ENCODE assay signal across 9 cellular contexts in genomic region chr9:19378647-19379046, GRCh38. TPM values are rescaled to one million over a fixed set of nuclear protein-coding genes. Genes with fewer than 3 reads are reported as not detected.
DNase-seq lines count a peak whose midpoint lies in the region; ATAC-seq lines count a peak whose summit lies in the region.
"Had no signal": no experiment of that assay in that cellular context is flagged by ENCODE, and none has a peak within 500 bp of the region (broad histone marks: within the 10 kb centered on the region; RNA-seq: fewer than 3 reads in every experiment).

No MANE protein-coding gene starts in this region.

- H3K27ac Mint-ChIP-seq in activated CD8-positive, alpha-beta T cell treated with anti-CD3 and anti-CD28 coated beads, Interleukin-2, amount 10 ng/mL, durations not matched to agents 7 days and 5 days: peak overlapping the region; percentile 98

- peak overlapping the region; percentile 97 for H3K4me3 Mint-ChIP-seq in activated T-cell treated with anti-CD3 and anti-CD28 coated beads, Interleukin-2, amount 50 U/mL, for 4 hours
- peak overlapping the region; percentile 97 for H3K4me3 Mint-ChIP-seq in activated CD8-positive, alpha-beta T cell treated with anti-CD3 and anti-CD28 coated beads, Interleukin-2, amount 10 ng/mL, durations not matched to agents 7 days and 5 days

- H3K9me3 ChIP-seq in iPS-15b (ENCODE audit: control insufficient read depth, insufficient read depth, low read length) (no peaks in the 10 kb centered on the region), stomach smooth muscle (ENCODE audit: control insufficient read depth in 2 of 2, low read length in 2 of 2) (no peaks in the 10 kb centered on the region)

- no peaks in the 10 kb centered on the region for H3K27me3 ChIP-seq in iPS-15b (ENCODE audit: control insufficient read depth, insufficient read depth, low read length)
- no peaks in the 10 kb centered on the region for H3K27me3 ChIP-seq in stomach smooth muscle (ENCODE audit: control insufficient read depth in 1 of 2, insufficient read depth in 2 of 2, low read length in 2 of 2)

- no peak overlapping the region for H3K27ac ChIP-seq in stomach smooth muscle (ENCODE audit: low read length)

- H3K4me1 Mint-ChIP-seq in activated T-cell treated with anti-CD3 and anti-CD28 coated beads, Interleukin-2, amount 50 U/mL, for 4 hours (ENCODE audit: low read depth): peaks cover 35% of the 10 kb centered on the region
- H3K4me1 Mint-ChIP-seq in activated CD8-positive, alpha-beta T cell treated with anti-CD3 and anti-CD28 coated beads, Interleukin-2, amount 10 ng/mL, durations not matched to agents 7 days and 5 days (ENCODE audit: low read depth): peaks cover 46% of the 10 kb centered on the region

- peaks cover 58% of the 10 kb centered on the region for H3K36me3 Mint-ChIP-seq in activated T-cell treated with anti-CD3 and anti-CD28 coated beads, Interleukin-2, amount 50 U/mL, for 4 hours (ENCODE audit: insufficient read depth)
- H3K36me3 Mint-ChIP-seq in activated CD8-positive, alpha-beta T cell treated with anti-CD3 and anti-CD28 coated beads, Interleukin-2, amount 10 ng/mL, durations not matched to agents 7 days and 5 days (ENCODE audit: low read depth): peaks cover 68% of the 10 kb centered on the region

- no peaks in the 10 kb centered on the region for H3K9me3 Mint-ChIP-seq in activated T-cell treated with anti-CD3 and anti-CD28 coated beads, Interleukin-2, amount 50 U/mL, for 4 hours
- H3K9me3 Mint-ChIP-seq in activated CD8-positive, alpha-beta T cell treated with anti-CD3 and anti-CD28 coated beads, Interleukin-2, amount 10 ng/mL, durations not matched to agents 7 days and 5 days (ENCODE audit: insufficient read depth): no peaks in the 10 kb centered on the region

- CTCF ChIA-PET in activated CD8-positive, alpha-beta T cell treated with anti-CD3 and anti-CD28 coated beads, Interleukin-2, amount 10 ng/mL, durations not matched to agents 7 days and 5 days (lab: Charles Lee): interaction anchor here (1.4 kb wide), 1 partner anchor 86 kb away, joined by 4 read pairs; no protein-coding TSS in a partner anchor

- H3K4me3 ChIP-seq in iPS-15b (ENCODE audit: low read depth, low read length) (peak overlapping the region; percentile 94), stomach smooth muscle (ENCODE audit: low read length in 2 of 2) (peak overlapping the region; percentile 86 to 95)

- DNase-seq in activated T-cell treated with anti-CD3 and anti-CD28 coated beads, Interleukin-2, amount 50 U/mL, for 4 hours: no peak
- DNase-seq in activated T-cell treated with anti-CD3 and anti-CD28 coated beads for 4 hours (no peak), NCI-H1436 treated with DMSO at 0.1 percent for 48 hours (lab: John Stamatoyannopoulos, UW) (no peak), hippocampal formation (lab: John Stamatoyannopoulos, UW) (no peak)
- no peak for DNase-seq in activated CD8-positive, alpha-beta T cell treated with anti-CD3 and anti-CD28 coated beads, Interleukin-2, amount 10 ng/mL, durations not matched to agents 7 days and 5 days
- DNase-seq: DMS53 had no signal

- POLR2A ChIA-PET in activated CD8-positive, alpha-beta T cell treated with anti-CD3 and anti-CD28 coated beads, Interleukin-2, amount 10 ng/mL, durations not matched to agents 7 days and 5 days (lab: Charles Lee): interaction anchor here (2.1 kb wide), 1 partner anchor 329 kb away, joined by 17 read pairs; the partner anchor contains the start of gene RRAGA

- ATAC-seq in activated T-cell treated with anti-CD3 and anti-CD28 coated beads, Interleukin-2, amount 50 U/mL, for 4 hours: no peak
- ATAC-seq in activated CD8-positive, alpha-beta T cell treated with anti-CD3 and anti-CD28 coated beads, Interleukin-2, amount 10 ng/mL, durations not matched to agents 7 days and 5 days: no peak
- no peak for ATAC-seq in GM21526 (IDR thresholded peaks at IDR 0.05; ENCODE audit: low FRiP score, unreplicated experiment)

- peaks cover 3% of the 10 kb centered on the region for H3K4me1 ChIP-seq in iPS-15b (ENCODE audit: control insufficient read depth, insufficient read depth, low read length)
- peaks cover 4% of the 10 kb centered on the region for H3K4me1 ChIP-seq in stomach smooth muscle (ENCODE audit: control insufficient read depth, insufficient read depth, low read length)

- peak overlapping the region; percentile 100 for H3K9ac ChIP-seq in iPS-15b (ENCODE audit: low read depth, low read length)
- H3K9ac ChIP-seq in stomach smooth muscle (ENCODE audit: low read length in 2 of 2): peak overlapping the region in 1 of 2 donors; percentile 96

- H3K27me3 Mint-ChIP-seq in activated T-cell treated with anti-CD3 and anti-CD28 coated beads, Interleukin-2, amount 50 U/mL, for 4 hours (ENCODE audit: low read depth): no peaks in the 10 kb centered on the region
- no peaks in the 10 kb centered on the region for H3K27me3 Mint-ChIP-seq in activated CD8-positive, alpha-beta T cell treated with anti-CD3 and anti-CD28 coated beads, Interleukin-2, amount 10 ng/mL, durations not matched to agents 7 days and 5 days (ENCODE audit: low read depth)

- H3K36me3 ChIP-seq in iPS-15b (ENCODE audit: control insufficient read depth, insufficient read depth, low read length) (peaks cover 40% of the 10 kb centered on the region), stomach smooth muscle (ENCODE audit: control insufficient read depth in 2 of 2, insufficient read depth in 2 of 2, low read length in 2 of 2) (peaks cover 22 to 42% of the 10 kb centered on the region in 2 donors)

RNA-seq across cellular contexts. Expression of gene RPS6, which starts 1.4 kb away (rescaled TPM):
- 1,000 to 10,000 TPM; 3,044 to 3,307 (median 3,093) TPM for total RNA-seq in activated T-cell treated with anti-CD3 and anti-CD28 coated beads, Interleukin-2, amount 50 U/mL, for 4 hours
- total RNA-seq in activated CD8-positive, alpha-beta T cell treated with anti-CD3 and anti-CD28 coated beads, Interleukin-2, amount 10 ng/mL, durations not matched to agents 7 days and 5 days: 1,000 to 10,000 TPM; 2,209 to 2,222 TPM

RNA-seq across cellular contexts. Expression of gene ACER2, which starts 30.2 kb away (rescaled TPM):
- total RNA-seq in activated T-cell treated with anti-CD3 and anti-CD28 coated beads, Interleukin-2, amount 50 U/mL, for 4 hours: under 1 TPM; 0.65 to 0.87 (median 0.76) TPM
- total RNA-seq in activated CD8-positive, alpha-beta T cell treated with anti-CD3 and anti-CD28 coated beads, Interleukin-2, amount 10 ng/mL, durations not matched to agents 7 days and 5 days: 1 to 10 TPM; 1.7 to 2.6 TPM
